14 cellular contexts compared by ENCODE assay signal in the genomic region with DNA sequence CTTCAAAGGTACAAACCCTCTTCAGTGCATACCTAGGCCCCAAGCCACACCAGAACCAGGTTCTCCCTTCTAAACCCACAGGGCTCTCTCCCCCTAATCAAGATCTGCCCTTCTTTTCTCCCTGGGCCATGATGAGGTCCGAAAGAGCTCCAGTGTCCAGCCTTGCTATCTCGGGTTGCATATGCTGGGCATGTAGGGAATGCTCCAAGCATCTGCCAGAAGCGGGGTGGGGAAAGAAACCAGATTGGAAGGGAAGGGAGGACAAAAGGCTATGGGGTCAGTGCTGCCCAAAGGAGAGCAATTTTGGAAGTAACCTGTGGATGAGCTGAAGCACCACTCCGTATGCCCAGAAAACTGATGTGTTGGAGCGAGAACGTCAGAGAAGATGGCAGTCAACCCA. TPM values are rescaled to one million over a fixed set of nuclear protein-coding genes. Genes with fewer than 3 reads are reported as not detected.
DNase-seq lines count a peak whose midpoint lies in the region; ATAC-seq, FAIRE-seq and TF ChIP-seq lines count a peak whose summit lies in the region.
"Had no signal": no experiment of that assay in that cellular context is flagged by ENCODE, and none has a peak within 500 bp of the region (broad histone marks: within the 10 kb centered on the region; RNA-seq: fewer than 3 reads in every experiment).

No MANE protein-coding gene starts in this region.

- TF ChIP-seq EP300 in SK-N-SH (IDR thresholded peaks at IDR 0.05; ENCODE audit: borderline replicate concordance in 1 of 2, low read depth in 1 of 2, low read length in 1 of 2) (no peak), K562 (IDR thresholded peaks at IDR 0.05; ENCODE audit: low read length) (no peak), upper lobe of left lung (IDR thresholded peaks at IDR 0.05) (no peak)

- peak overlapping the region; percentile 95; the same call in 1 of the 2 replicates for H3K4me2 ChIP-seq in SK-N-SH
- peak overlapping the region; percentile 37 for H3K4me2 ChIP-seq in K562 (ENCODE audit: insufficient read depth, low read length)
- peak overlapping the region; percentile 100 for H3K4me2 ChIP-seq in neural progenitor cell

- H3K36me3 ChIP-seq in SK-N-SH (replicated peaks in 1 of 2; ENCODE audit: control insufficient read depth in 1 of 2, insufficient read depth in 2 of 2, low read length in 1 of 2) (peaks cover 18 to 24% of the 10 kb centered on the region in 2 experiments), HUES64 (ENCODE audit: insufficient read depth, low read length) (peaks cover 28% of the 10 kb centered on the region), K562 (ENCODE audit: control insufficient read depth, insufficient read depth, low read length) (peaks cover 43% of the 10 kb centered on the region), neural progenitor cell (peaks cover 2% of the 10 kb centered on the region), upper lobe of left lung (peaks cover 3 to 31% (median 27%) of the 10 kb centered on the region in 4 donors)

- H4K20me1 ChIP-seq in SK-N-SH (ENCODE audit: insufficient read depth) (no peaks in the 10 kb centered on the region), K562 (replicated peaks; ENCODE audit: control insufficient read depth, insufficient read depth, low read length) (no peaks in the 10 kb centered on the region), neural progenitor cell (ENCODE audit: low read depth) (peaks cover 34% of the 10 kb centered on the region)

- no peaks in the 10 kb centered on the region for H3K9me3 ChIP-seq in SK-N-SH
- H3K9me3 ChIP-seq in HUES64 (ENCODE audit: insufficient read depth, low read depth, low read length), result no peaks in the 10 kb centered on the region
- no peaks in the 10 kb centered on the region for H3K9me3 ChIP-seq in K562 (replicated peaks; ENCODE audit: control insufficient read depth, insufficient read depth, low read depth, low read length)
- no peaks in the 10 kb centered on the region for H3K9me3 ChIP-seq in neural progenitor cell (ENCODE audit: low read depth)
- no peaks in the 10 kb centered on the region for H3K9me3 ChIP-seq in upper lobe of left lung
- H3K9me3 ChIP-seq: thoracic aorta had no signal

- no peaks in the 10 kb centered on the region for H3K9me2 ChIP-seq in SK-N-SH

- CTCF ChIA-PET in SK-N-SH (lab: Yijun Ruan, JAX), result interaction anchor here (0.7 to 1.5 kb wide), 3 partner anchors 47 to 663 kb away, joined by 3 to 6 read pairs (median 3); no protein-coding TSS in a partner anchor
- CTCF ChIA-PET in K562 (lab: Yijun Ruan, JAX; ENCODE audit: low intra/inter-chr PET ratio), result no interaction called here

- POLR2A ChIA-PET in SK-N-SH (lab: Yijun Ruan, JAX) (interaction anchor here (0.8 to 0.9 kb wide), 2 partner anchors 9 to 60 kb away, joined by 3 read pairs; no protein-coding TSS in a partner anchor), K562 (lab: Yijun Ruan, JAX) (interaction anchor here (1.2 to 2.5 kb wide), 3 partner anchors 10 to 14 kb away, joined by 3 to 8 read pairs (median 7); a partner anchor contains a TSS)

- WGBS in SK-N-SH (ENCODE audit: low lambda C conversion rate), result 88% methylated on average over 6 of the region's 6 CpGs
- WGBS in HUES64, result 92% methylated on average over 6 of the region's 6 CpGs
- WGBS in K562 (ENCODE audit: insufficient coverage, low coverage, missing lambda C conversion rate), result 59% methylated on average over 6 of the region's 6 CpGs
- WGBS in upper lobe of left lung, 2 donors, result 85 to 86% methylated on average over 6 of the region's 6 CpGs

- H3K27ac ChIP-seq in SK-N-SH (ENCODE audit: low read depth in 2 of 2, low read length in 1 of 2) (no peak overlapping the region; a peak in 1 of 4 replicates), HUES64 (ENCODE audit: low read depth, low read length) (no peak overlapping the region), K562 (ENCODE audit: extremely low read depth, low read depth, low read length) (no peak overlapping the region; the same call in 2 of the 3 replicates), neural progenitor cell (no peak overlapping the region), upper lobe of left lung (no peak overlapping the region)
- H3K27ac ChIP-seq: thoracic aorta had no signal

- peak overlapping the region; percentile 89 for H3K4me3 Mint-ChIP-seq in neural progenitor cell

- TF ChIP-seq CTCF in SK-N-SH (IDR thresholded peaks at IDR 0.05) (no peak), K562 (IDR thresholded peaks at IDR 0.05 in 2 of 3, conservative IDR thresholded peaks at IDR 0.05 in 1 of 3; ENCODE audit: insufficient read depth in 2 of 3, low read depth in 1 of 3, low read length in 3 of 3) (no peak), neural progenitor cell (IDR thresholded peaks at IDR 0.05) (no peak), upper lobe of left lung (IDR thresholded peaks at IDR 0.05) (no peak)

- H3K4me1 ChIP-seq in SK-N-SH (ENCODE audit: control insufficient read depth in 1 of 2, insufficient read depth in 2 of 2, low read depth in 1 of 2, low read length in 1 of 2) (peaks cover 9 to 23% of the 10 kb centered on the region in 2 experiments; a peak in 3 of 4 replicates), HUES64 (ENCODE audit: insufficient read depth, low read length) (peaks cover 13% of the 10 kb centered on the region; the same call in 1 of the 2 replicates), K562 (replicated peaks in 1 of 2; ENCODE audit: control insufficient read depth in 2 of 2, insufficient read depth in 2 of 2, low read length in 2 of 2) (peaks cover 13 to 19% of the 10 kb centered on the region in 2 experiments; a peak in 4 of 5 replicates), neural progenitor cell (peaks cover 16% of the 10 kb centered on the region), upper lobe of left lung (peaks cover 31 to 37% (median 33%) of the 10 kb centered on the region in 4 donors)

- no peak overlapping the region for H3K27ac Mint-ChIP-seq in neural progenitor cell

- in situ Hi-C loops in K562 (cut with MboI), result no loop called here

- H3K79me2 ChIP-seq in SK-N-SH (ENCODE audit: insufficient read depth) (peaks cover 68% of the 10 kb centered on the region), K562 (ENCODE audit: control insufficient read depth, insufficient read depth, low read length) (peaks cover 60% of the 10 kb centered on the region), neural progenitor cell (ENCODE audit: low read depth) (peaks cover 61% of the 10 kb centered on the region)

- H3K4me1 Mint-ChIP-seq in neural progenitor cell, result peaks cover 34% of the 10 kb centered on the region

- no peak for DNase-seq in SK-N-SH
- DNase-seq in K562 (ENCODE audit: extremely low read depth in 1 of 4, low spot score in 3 of 4), result no peak
- no peak for DNase-seq in neural progenitor cell (ENCODE audit: low spot score)
- no peak for DNase-seq in DMS114 treated with DMSO at 0.1 percent for 48 hours (lab: John Stamatoyannopoulos, UW; ENCODE audit: unreplicated experiment)
- no peak for DNase-seq in upper lobe of left lung
- DNase-seq in stimulated activated CD8-positive, alpha-beta memory T cell treated with anti-CD3 and anti-CD28 coated beads, Interleukin-4, amount 100 ng/mL, for 48 hours, result no peak
- DNase-seq: NCI-H2081 treated with DMSO at 0.1 percent for 48 hours, SHP77 treated with DMSO at 0.1 percent for 48 hours had no signal

- H2AFZ ChIP-seq in SK-N-SH (ENCODE audit: low read depth), result no peak overlapping the region
- no peak overlapping the region for H2AFZ ChIP-seq in K562 (ENCODE audit: low read depth, low read length)
- H2AFZ ChIP-seq in neural progenitor cell (replicated peaks), result no peak overlapping the region

- peaks cover 24% of the 10 kb centered on the region for H3F3A ChIP-seq in SK-N-SH (replicated peaks; ENCODE audit: insufficient read depth)
- H3F3A ChIP-seq in neural progenitor cell (ENCODE audit: low read depth), result peaks cover 28% of the 10 kb centered on the region

- no peaks in the 10 kb centered on the region for H3K27me3 ChIP-seq in SK-N-SH (ENCODE audit: insufficient read depth)
- no peaks in the 10 kb centered on the region for H3K27me3 ChIP-seq in HUES64 (ENCODE audit: insufficient read depth, low read length)
- no peaks in the 10 kb centered on the region for H3K27me3 ChIP-seq in K562 (ENCODE audit: control insufficient read depth in 2 of 2, insufficient read depth in 2 of 2, low read length in 2 of 2)
- no peaks in the 10 kb centered on the region for H3K27me3 ChIP-seq in neural progenitor cell
- no peaks in the 10 kb centered on the region for H3K27me3 ChIP-seq in upper lobe of left lung

- no peak for TF ChIP-seq POLR2A in K562 (conservative IDR thresholded peaks at IDR 0.05)
- TF ChIP-seq POLR2A in upper lobe of left lung (IDR thresholded peaks at IDR 0.05), result no peak

- no TSS peak for BruUV-seq in K562 (replicated peaks; lab: Mats Ljungman, UMichigan)

- H3K4me3 ChIP-seq in SK-N-SH (ENCODE audit: low read depth in 2 of 2, low read length in 1 of 2), result peak overlapping the region in 1 of 2 experiments; percentile 95; a peak in 1 of 4 replicates
- 0 out of 2 replicates have a peak overlapping the region, but pooled peaks have one; percentile 89 for H3K4me3 ChIP-seq in HUES64 (ENCODE audit: low read length)
- peak overlapping the region; percentile 2; the same call in 1 of the 2 replicates for H3K4me3 ChIP-seq in K562
- H3K4me3 ChIP-seq in neural progenitor cell, result no peak overlapping the region
- H3K4me3 ChIP-seq in upper lobe of left lung, result peak overlapping the region in 1 of 4 donors; percentile 96

- H3K36me3 Mint-ChIP-seq in neural progenitor cell, result peaks cover 25% of the 10 kb centered on the region

- FAIRE-seq in K562 (lab: Jason Lieb, UNC), result no peak
- FAIRE-seq: colon, GM19239 had no signal

- TF ChIP-seq RAD21 in SK-N-SH (IDR thresholded peaks at IDR 0.05; ENCODE audit: low read length) (no peak), K562 (CRISPR knock-in tag; conservative IDR thresholded peaks at IDR 0.05 in 1 of 2, IDR thresholded peaks at IDR 0.05 in 1 of 2) (no peak)

- H3K9me1 ChIP-seq in K562 (ENCODE audit: control insufficient read depth, insufficient read depth, low read length), result no peaks in the 10 kb centered on the region

- intact Hi-C loops in K562 (cut with micrococcal nuclease), result no loop called here

- H3K27me3 Mint-ChIP-seq in neural progenitor cell (ENCODE audit: insufficient read depth, low read depth), result peaks cover 12% of the 10 kb centered on the region

- no peaks in the 10 kb centered on the region for H3K9me3 Mint-ChIP-seq in neural progenitor cell

- no peak for ATAC-seq in SK-N-SH treated with all-trans-retinoic acid at 6 μM for 48 hours
- no peak for ATAC-seq in K562
- no peak for ATAC-seq in upper lobe of left lung (ENCODE audit: low FRiP score in 2 of 2)

- no peak overlapping the region for H3K9ac ChIP-seq in SK-N-SH
- no peak overlapping the region for H3K9ac ChIP-seq in HUES64 (ENCODE audit: low read depth, low read length)
- H3K9ac ChIP-seq in K562 (ENCODE audit: insufficient read depth in 1 of 2, low read depth in 2 of 2, low read length in 2 of 2), result peak overlapping the region in 1 of 2 experiments; percentile 97; a peak in 1 of 4 replicates
- peak overlapping the region; percentile 24 for H3K9ac ChIP-seq in neural progenitor cell

RNA-seq across cellular contexts. Expression of a gene that starts 2.3 kb away (rescaled TPM):
- 111 and 124 TPM in 2 replicates for polyA plus RNA-seq in SK-N-SH (2012; rRNA removed)
- polyA plus RNA-seq in SK-N-SH (2012; cell fraction: cytosol; rRNA removed), result 81.9 and 124 TPM in 2 replicates
- 60.7 and 80.6 TPM in 2 replicates for polyA plus RNA-seq in SK-N-SH (2012; cell fraction: nucleus; rRNA removed)
- polyA plus RNA-seq in HUES64 (2013, experiment 1 of 2), result 97.2 TPM
- 102 TPM for polyA plus RNA-seq in HUES64 (2013, experiment 2 of 2)
- 89.9 and 155 TPM in 2 replicates for total RNA-seq in K562 (2011; cell fraction: chromatin; rRNA removed; ENCODE audit: low replicate concordance)
- 115 and 117 TPM in 2 replicates for total RNA-seq in K562 (2011; cell fraction: nucleolus; rRNA removed)
- 129 and 140 TPM in 2 replicates for total RNA-seq in K562 (2011; cell fraction: nucleoplasm; rRNA removed)
- total RNA-seq in K562 (2014; rRNA removed), result 28.5 and 34.9 TPM in 2 replicates
- total RNA-seq in K562 (2014; rRNA removed; fragmentation: Illumina TruSeq; extraction: Trizol), result 16.6 and 17.8 TPM in 2 replicates
- total RNA-seq in K562 (2015; rRNA removed; fragmentation: Illumina TruSeq; extraction: Trizol), result 22.4 and 23.0 TPM in 2 replicates
- total RNA-seq in K562 (2021), result 98.9 and 102 TPM in 2 replicates
- polyA plus RNA-seq in K562 (2011; rRNA removed), result 61.4 and 81.4 TPM in 2 replicates
- 88.4 and 90.5 TPM in 2 replicates for polyA plus RNA-seq in K562 (2011; cell fraction: cytosol; rRNA removed)
- polyA plus RNA-seq in K562 (2011; cell fraction: nucleus; rRNA removed), result 93.5 and 104 TPM in 2 replicates
- 107 and 141 TPM in 2 replicates for polyA plus RNA-seq in K562 (2012)
- 146 and 150 TPM in 2 replicates for polyA plus RNA-seq in K562 (2014; fragmentation: Illumina TruSeq; extraction: Trizol)
- polyA plus RNA-seq in K562 (2014; fragmentation: Nextera tagmentation; extraction: Ambion mirVana), result 10 to 100 TPM; 10.7 to 13.0 TPM
- polyA plus RNA-seq in K562 (2014; rRNA removed), result 64.6 and 74.6 TPM in 2 replicates
- polyA minus RNA-seq in K562 (2011; rRNA and poly(A)+ RNA removed), result 48.9 and 53.2 TPM in 2 replicates
- 64.0 and 77.7 TPM in 2 replicates for polyA minus RNA-seq in K562 (2011; cell fraction: cytosol; rRNA and poly(A)+ RNA removed)
- 18.8 and 38.0 TPM in 2 replicates for polyA minus RNA-seq in K562 (2011; cell fraction: nucleus; rRNA and poly(A)+ RNA removed)
- total RNA-seq in neural progenitor cell (ENCODE audit: low replicate concordance), result 46.5 and 55.3 TPM in 2 replicates
- 100 to 1,000 TPM in 2 of 6 donors, 10 to 100 TPM in 4; 62.9 to 139 (median 75.0) TPM for total RNA-seq in upper lobe of left lung

RNA-seq across cellular contexts. Expression of a gene that starts 2.8 kb away (rescaled TPM):
- polyA plus RNA-seq in SK-N-SH (2012; rRNA removed) (45.4 and 52.1 TPM in 2 replicates), K562 (2011; rRNA removed) (41.1 and 45.5 TPM in 2 replicates), K562 (2014; fragmentation: Illumina TruSeq; extraction: Trizol) (67.2 and 72.9 TPM in 2 replicates), K562 (2014; fragmentation: Nextera tagmentation; extraction: Ambion mirVana) (10 to 100 TPM; 48.8 to 77.9 TPM), K562 (2014; rRNA removed) (72.9 and 90.0 TPM in 2 replicates)
- polyA plus RNA-seq in SK-N-SH (2012; cell fraction: cytosol; rRNA removed), result 38.4 and 41.3 TPM in 2 replicates
- 51.3 and 60.7 TPM in 2 replicates for polyA plus RNA-seq in SK-N-SH (2012; cell fraction: nucleus; rRNA removed)
- 67.1 TPM for polyA plus RNA-seq in HUES64 (2013, experiment 1 of 2)
- polyA plus RNA-seq in HUES64 (2013, experiment 2 of 2), result 60.7 TPM
- 28.4 and 69.3 TPM in 2 replicates for total RNA-seq in K562 (2011; cell fraction: chromatin; rRNA removed; ENCODE audit: low replicate concordance)
- total RNA-seq in K562 (2011; cell fraction: nucleolus; rRNA removed), result 49.4 and 51.6 TPM in 2 replicates
- total RNA-seq in K562 (2011; cell fraction: nucleoplasm; rRNA removed), result 43.8 and 45.5 TPM in 2 replicates
- total RNA-seq in K562 (2014; rRNA removed) (52.9 and 65.1 TPM in 2 replicates), K562 (2014; rRNA removed; fragmentation: Illumina TruSeq; extraction: Trizol) (25.5 and 25.7 TPM in 2 replicates), K562 (2015; rRNA removed; fragmentation: Illumina TruSeq; extraction: Trizol) (36.6 and 38.1 TPM in 2 replicates), K562 (2021) (61.1 and 61.4 TPM in 2 replicates), neural progenitor cell (ENCODE audit: low replicate concordance) (17.5 and 42.2 TPM in 2 replicates), upper lobe of left lung (10 to 100 TPM in 5 of 6 donors, 1 to 10 TPM in 1; 5.2 to 36.3 (median 21.0) TPM)
- 72.7 and 84.6 TPM in 2 replicates for polyA plus RNA-seq in K562 (2011; cell fraction: cytosol; rRNA removed)
- 74.5 and 78.4 TPM in 2 replicates for polyA plus RNA-seq in K562 (2011; cell fraction: nucleus; rRNA removed)
- polyA plus RNA-seq in K562 (2012), result 54.2 and 70.9 TPM in 2 replicates
- polyA minus RNA-seq in K562 (2011; rRNA and poly(A)+ RNA removed), result 21.2 and 32.3 TPM in 2 replicates
- 21.1 and 28.9 TPM in 2 replicates for polyA minus RNA-seq in K562 (2011; cell fraction: cytosol; rRNA and poly(A)+ RNA removed)
- polyA minus RNA-seq in K562 (2011; cell fraction: nucleus; rRNA and poly(A)+ RNA removed), result 13.3 and 18.7 TPM in 2 replicates

RNA-seq across cellular contexts. Expression of a gene that starts 7.0 kb away (rescaled TPM):
- 585 and 637 TPM in 2 replicates for polyA plus RNA-seq in SK-N-SH (2012; rRNA removed)
- polyA plus RNA-seq in SK-N-SH (2012; cell fraction: cytosol; rRNA removed), result 741 and 785 TPM in 2 replicates
- polyA plus RNA-seq in SK-N-SH (2012; cell fraction: nucleus; rRNA removed), result 215 and 225 TPM in 2 replicates
- polyA plus RNA-seq in HUES64 (2013, experiment 1 of 2), result 307 TPM
- 379 TPM for polyA plus RNA-seq in HUES64 (2013, experiment 2 of 2)
- 24.6 and 29.6 TPM in 2 replicates for total RNA-seq in K562 (2011; cell fraction: chromatin; rRNA removed; ENCODE audit: low replicate concordance)
- 22.9 and 27.7 TPM in 2 replicates for total RNA-seq in K562 (2011; cell fraction: nucleolus; rRNA removed)
- 36.2 and 50.7 TPM in 2 replicates for total RNA-seq in K562 (2011; cell fraction: nucleoplasm; rRNA removed)
- 47.5 and 75.8 TPM in 2 replicates for total RNA-seq in K562 (2014; rRNA removed)
- total RNA-seq in K562 (2014; rRNA removed; fragmentation: Illumina TruSeq; extraction: Trizol), result 104 and 117 TPM in 2 replicates
- 114 TPM in 2 replicates for total RNA-seq in K562 (2015; rRNA removed; fragmentation: Illumina TruSeq; extraction: Trizol)
- 152 and 155 TPM in 2 replicates for total RNA-seq in K562 (2021)
- polyA plus RNA-seq in K562 (2011; rRNA removed), result 152 and 170 TPM in 2 replicates
- 165 and 263 TPM in 2 replicates for polyA plus RNA-seq in K562 (2011; cell fraction: cytosol; rRNA removed)
- polyA plus RNA-seq in K562 (2011; cell fraction: nucleus; rRNA removed), result 57.4 and 88.4 TPM in 2 replicates
- polyA plus RNA-seq in K562 (2012), result 192 and 504 TPM in 2 replicates
- 309 and 373 TPM in 2 replicates for polyA plus RNA-seq in K562 (2014; fragmentation: Illumina TruSeq; extraction: Trizol)
- 100 to 1,000 TPM; 246 to 279 TPM for polyA plus RNA-seq in K562 (2014; fragmentation: Nextera tagmentation; extraction: Ambion mirVana)
- polyA plus RNA-seq in K562 (2014; rRNA removed), result 130 and 135 TPM in 2 replicates
- 102 and 103 TPM in 2 replicates for polyA minus RNA-seq in K562 (2011; rRNA and poly(A)+ RNA removed)
- 54.3 and 65.2 TPM in 2 replicates for polyA minus RNA-seq in K562 (2011; cell fraction: cytosol; rRNA and poly(A)+ RNA removed)
- 10.8 and 28.3 TPM in 2 replicates for polyA minus RNA-seq in K562 (2011; cell fraction: nucleus; rRNA and poly(A)+ RNA removed)
- total RNA-seq in neural progenitor cell (ENCODE audit: low replicate concordance), result 225 and 276 TPM in 2 replicates
- total RNA-seq in upper lobe of left lung, result 100 to 1,000 TPM; 381 to 631 (median 601) TPM

RNA-seq across cellular contexts. Expression of a gene that starts 10.0 kb away (rescaled TPM):
- 53.3 and 58.5 TPM in 2 replicates for polyA plus RNA-seq in SK-N-SH (2012; rRNA removed)
- polyA plus RNA-seq in SK-N-SH (2012; cell fraction: cytosol; rRNA removed), result 47.9 and 57.2 TPM in 2 replicates
- polyA plus RNA-seq in SK-N-SH (2012; cell fraction: nucleus; rRNA removed), result 45.2 and 50.5 TPM in 2 replicates
- polyA plus RNA-seq in HUES64 (2013, experiment 1 of 2), result 62.5 TPM
- polyA plus RNA-seq in HUES64 (2013, experiment 2 of 2), result 63.0 TPM
- total RNA-seq in K562 (2011; cell fraction: chromatin; rRNA removed; ENCODE audit: low replicate concordance), result 21.4 and 38.4 TPM in 2 replicates
- total RNA-seq in K562 (2011; cell fraction: nucleolus; rRNA removed), result 20.0 and 20.1 TPM in 2 replicates
- 23.5 and 23.7 TPM in 2 replicates for total RNA-seq in K562 (2011; cell fraction: nucleoplasm; rRNA removed)
- total RNA-seq in K562 (2014; rRNA removed), result 39.0 and 49.9 TPM in 2 replicates
- total RNA-seq in K562 (2014; rRNA removed; fragmentation: Illumina TruSeq; extraction: Trizol), result 27.8 and 28.1 TPM in 2 replicates
- total RNA-seq in K562 (2015; rRNA removed; fragmentation: Illumina TruSeq; extraction: Trizol), result 50.1 and 51.1 TPM in 2 replicates
- total RNA-seq in K562 (2021), result 33.7 and 38.6 TPM in 2 replicates
- polyA plus RNA-seq in K562 (2011; rRNA removed), result 25.0 and 32.7 TPM in 2 replicates
- polyA plus RNA-seq in K562 (2011; cell fraction: cytosol; rRNA removed), result 20.0 and 33.8 TPM in 2 replicates
- polyA plus RNA-seq in K562 (2011; cell fraction: nucleus; rRNA removed), result 16.8 and 28.4 TPM in 2 replicates
- 27.6 and 38.6 TPM in 2 replicates for polyA plus RNA-seq in K562 (2012)
- polyA plus RNA-seq in K562 (2014; fragmentation: Illumina TruSeq; extraction: Trizol), result 53.1 and 87.5 TPM in 2 replicates
- 1 to 10 TPM; 7.4 TPM for polyA plus RNA-seq in K562 (2014; fragmentation: Nextera tagmentation; extraction: Ambion mirVana)
- polyA plus RNA-seq in K562 (2014; rRNA removed), result 34.1 and 36.1 TPM in 2 replicates
- 20.2 and 26.4 TPM in 2 replicates for polyA minus RNA-seq in K562 (2011; rRNA and poly(A)+ RNA removed)
- polyA minus RNA-seq in K562 (2011; cell fraction: cytosol; rRNA and poly(A)+ RNA removed), result 14.2 and 19.9 TPM in 2 replicates
- polyA minus RNA-seq in K562 (2011; cell fraction: nucleus; rRNA and poly(A)+ RNA removed), result 7.1 and 10.6 TPM in 2 replicates
- 31.6 and 59.1 TPM in 2 replicates for total RNA-seq in neural progenitor cell (ENCODE audit: low replicate concordance)
- total RNA-seq in upper lobe of left lung, result 10 to 100 TPM; 25.4 to 54.5 (median 31.2) TPM

RNA-seq across cellular contexts. Expression of a gene that starts 13.1 kb away (rescaled TPM):
- polyA plus RNA-seq in SK-N-SH (2012; rRNA removed) (2.9 and 5.0 TPM in 2 replicates), K562 (2011; rRNA removed) (9.9 and 14.2 TPM in 2 replicates), K562 (2014; fragmentation: Illumina TruSeq; extraction: Trizol) (7.6 and 11.1 TPM in 2 replicates), K562 (2014; fragmentation: Nextera tagmentation; extraction: Ambion mirVana) (1 to 10 TPM; 2.2 to 4.0 TPM), K562 (2014; rRNA removed) (14.5 and 15.6 TPM in 2 replicates)
- 2.5 and 3.8 TPM in 2 replicates for polyA plus RNA-seq in SK-N-SH (2012; cell fraction: cytosol; rRNA removed)
- polyA plus RNA-seq in SK-N-SH (2012; cell fraction: nucleus; rRNA removed), result 10.4 and 12.1 TPM in 2 replicates
- polyA plus RNA-seq in HUES64 (2013, experiment 1 of 2), result 38.4 TPM
- polyA plus RNA-seq in HUES64 (2013, experiment 2 of 2), result 37.5 TPM
- total RNA-seq in K562 (2011; cell fraction: chromatin; rRNA removed; ENCODE audit: low replicate concordance), result 19.6 and 42.6 TPM in 2 replicates
- total RNA-seq in K562 (2011; cell fraction: nucleolus; rRNA removed), result 35.5 and 39.7 TPM in 2 replicates
- total RNA-seq in K562 (2011; cell fraction: nucleoplasm; rRNA removed), result 20.2 and 25.8 TPM in 2 replicates
- total RNA-seq in K562 (2014; rRNA removed) (6.7 and 10.4 TPM in 2 replicates), K562 (2014; rRNA removed; fragmentation: Illumina TruSeq; extraction: Trizol) (2.4 and 3.2 TPM in 2 replicates), K562 (2015; rRNA removed; fragmentation: Illumina TruSeq; extraction: Trizol) (5.4 and 6.8 TPM in 2 replicates), K562 (2021) (9.1 and 13.7 TPM in 2 replicates), neural progenitor cell (ENCODE audit: low replicate concordance) (0.32 and 1.3 TPM in 2 replicates), upper lobe of left lung (100 to 1,000 TPM in 5 of 6 donors, 10 to 100 TPM in 1; 57.6 to 201 (median 137) TPM)
- polyA plus RNA-seq in K562 (2011; cell fraction: cytosol; rRNA removed), result 15.6 and 18.1 TPM in 2 replicates
- 65.6 and 71.0 TPM in 2 replicates for polyA plus RNA-seq in K562 (2011; cell fraction: nucleus; rRNA removed)
- polyA plus RNA-seq in K562 (2012), result 10.1 and 20.8 TPM in 2 replicates
- polyA minus RNA-seq in K562 (2011; rRNA and poly(A)+ RNA removed), result 4.0 and 4.2 TPM in 2 replicates
- 1.8 and 3.0 TPM in 2 replicates for polyA minus RNA-seq in K562 (2011; cell fraction: cytosol; rRNA and poly(A)+ RNA removed)
- polyA minus RNA-seq in K562 (2011; cell fraction: nucleus; rRNA and poly(A)+ RNA removed), result 6.5 and 6.6 TPM in 2 replicates
- total RNA-seq: A172 had no signal

Comparison
In these comparisons a context has a peak if more than half of its experiments do, and no peak if none do; other contexts are left out.
1. H3K4me2 ChIP-seq: peak in every context shown above with its lines; median percentile 100 in neural progenitor cell; 95 in SK-N-SH; 37 in K562.